Comparison of ENCODE assay signal across 14 cellular contexts in genomic region chr17:41928693-41929251, GRCh38. TPM values are rescaled to one million over a fixed set of nuclear protein-coding genes. Genes with fewer than 3 reads are reported as not detected.
A peak's percentile ranks its signal among the peaks of the same experiment; 100 is the strongest.
DNase-seq lines count a peak whose midpoint lies in the region; ATAC-seq, FAIRE-seq and TF ChIP-seq lines count a peak whose summit lies in the region.
"Had no signal": no experiment of that assay in that cellular context is flagged by ENCODE, and none has a peak within 500 bp of the region (broad histone marks: within the 10 kb centered on the region; RNA-seq: fewer than 3 reads in every experiment).

No MANE protein-coding gene starts in this region.

- no peak for FAIRE-seq in keratinocyte (lab: Jason Lieb, UNC)
- FAIRE-seq: GM19239, RCC 7860 had no signal

- H3K4me3 ChIP-seq in BLaER1: no peak overlapping the region
- peak overlapping the region; percentile 89 for H3K4me3 ChIP-seq in DOHH2 (ENCODE audit: low read length)
- no peak overlapping the region for H3K4me3 ChIP-seq in keratinocyte (ENCODE audit: control insufficient read depth in 2 of 3, extremely low read depth in 1 of 3, insufficient read depth in 2 of 3, low read depth in 1 of 3, low read length in 3 of 3)
- H3K4me3 ChIP-seq in right cardiac atrium (ENCODE audit: low read length): no peak overlapping the region

- no peak overlapping the region for H3K9ac ChIP-seq in BLaER1
- no peak overlapping the region for H3K9ac ChIP-seq in keratinocyte (ENCODE audit: control insufficient read depth, extremely low read depth, insufficient read depth, low read length)

- DNase-seq in keratinocyte (ENCODE audit: low read depth, low spot score): no peak
- no peak for DNase-seq in right cardiac atrium
- no peak for DNase-seq in hepatic stellate cell (ENCODE audit: low spot score)
- no peak for DNase-seq in NCI-H2081 treated with DMSO at 0.1 percent for 48 hours (lab: John Stamatoyannopoulos, UW)
- no peak for DNase-seq in stimulated activated CD4-positive, alpha-beta T cell treated with anti-CD3 and anti-CD28 coated beads, Interleukin-4, amount 100 ng/mL, for 4 hours
- DNase-seq: dermis blood vessel endothelial cell, gastrocnemius medialis, left cardiac atrium, NCI-H2171 had no signal

- H4K20me1 ChIP-seq in BLaER1 (no peaks in the 10 kb centered on the region), DOHH2 (ENCODE audit: control insufficient read depth, insufficient read depth, low read depth, low read length) (no peaks in the 10 kb centered on the region), keratinocyte (ENCODE audit: control insufficient read depth, extremely low read depth, insufficient read depth, low read length) (no peaks in the 10 kb centered on the region)

- dilution Hi-C loops in keratinocyte (cut with MboI; ENCODE audit: extremely low pct_ligation_motif_present, low sequenced_read_pairs): no loop called here

- H3K27me3 ChIP-seq in BLaER1 (no peaks in the 10 kb centered on the region), DOHH2 (ENCODE audit: control insufficient read depth, low read length) (no peaks in the 10 kb centered on the region), keratinocyte (ENCODE audit: control insufficient read depth, extremely low read depth, insufficient read depth, low read length) (no peaks in the 10 kb centered on the region), right cardiac atrium (ENCODE audit: control insufficient read depth, insufficient read depth) (no peaks in the 10 kb centered on the region)
- H3K27me3 ChIP-seq: gastrocnemius medialis had no signal

- no peak overlapping the region for H2AFZ ChIP-seq in keratinocyte (ENCODE audit: control insufficient read depth, low read length)

- 89% methylated on average over 6 of the region's 6 CpGs for WGBS in right cardiac atrium

- H3K27ac ChIP-seq in BLaER1 (no peak overlapping the region), DOHH2 (ENCODE audit: low read depth, low read length) (no peak overlapping the region), VCaP (peak overlapping the region; percentile 78; the same call in 1 of the 2 replicates), keratinocyte (ENCODE audit: control insufficient read depth, insufficient read depth, low read length) (no peak overlapping the region), right cardiac atrium (ENCODE audit: low read length) (no peak overlapping the region)

- H3K36me3 ChIP-seq in BLaER1 (no peaks in the 10 kb centered on the region), DOHH2 (ENCODE audit: control insufficient read depth, low read length) (no peaks in the 10 kb centered on the region), keratinocyte (ENCODE audit: control insufficient read depth in 2 of 2, extremely low read depth in 1 of 2, insufficient read depth in 2 of 2, low read length in 2 of 2) (no peaks in the 10 kb centered on the region)
- H3K36me3 ChIP-seq: gastrocnemius medialis had no signal

- ATAC-seq in right cardiac atrium: no peak
- ATAC-seq: gastrocnemius medialis, left cardiac atrium had no signal

- peaks cover 21% of the 10 kb centered on the region for H3K79me2 ChIP-seq in DOHH2 (ENCODE audit: control insufficient read depth, low read length)
- H3K79me2 ChIP-seq in keratinocyte (ENCODE audit: control insufficient read depth, insufficient read depth, low read length): no peaks in the 10 kb centered on the region

- intact Hi-C loops in right cardiac atrium (cut with DNase I): no loop called here

- H3K4me2 ChIP-seq in BLaER1 (peak overlapping the region; percentile 81), DOHH2 (ENCODE audit: low read length) (peak overlapping the region; percentile 84), keratinocyte (ENCODE audit: control insufficient read depth, extremely low read depth, insufficient read depth, low read depth, low read length) (peak overlapping the region; percentile 95)

- peaks cover 5% of the 10 kb centered on the region; the same call in 1 of the 2 replicates for H3F3A ChIP-seq in DOHH2 (ENCODE audit: control insufficient read depth, insufficient read depth)

- no peaks in the 10 kb centered on the region for H3K9me3 ChIP-seq in BLaER1
- no peaks in the 10 kb centered on the region for H3K9me3 ChIP-seq in DOHH2 (ENCODE audit: control insufficient read depth, insufficient read depth, low read length)
- no peaks in the 10 kb centered on the region for H3K9me3 ChIP-seq in keratinocyte (ENCODE audit: control insufficient read depth, low read depth, low read length)
- H3K9me3 ChIP-seq in right cardiac atrium (ENCODE audit: control insufficient read depth, low read length): no peaks in the 10 kb centered on the region
- H3K9me3 ChIP-seq: gastrocnemius medialis had no signal

- H3K9me1 ChIP-seq in keratinocyte (ENCODE audit: control insufficient read depth, extremely low read depth, insufficient read depth, low read length): no peaks in the 10 kb centered on the region

- no peak for TF ChIP-seq CTCF in DOHH2 (IDR thresholded peaks at IDR 0.05; ENCODE audit: low read depth, low read length, poor library complexity, severe bottlenecking)
- TF ChIP-seq CTCF in VCaP (conservative IDR thresholded peaks at IDR 0.05): no peak
- TF ChIP-seq CTCF in keratinocyte (optimal IDR thresholded peaks at IDR 0.05 in 1 of 3, IDR thresholded peaks at IDR 0.05 in 1 of 3, conservative IDR thresholded peaks at IDR 0.05 in 1 of 3; ENCODE audit: extremely low read depth in 1 of 3, insufficient read depth in 2 of 3, low read length in 3 of 3): no peak

- no peaks in the 10 kb centered on the region for H3K9me2 ChIP-seq in DOHH2 (replicated peaks; ENCODE audit: control insufficient read depth, low read length)

- H3K4me1 ChIP-seq in BLaER1 (peaks cover 90% of the 10 kb centered on the region), DOHH2 (ENCODE audit: control insufficient read depth, low read length) (peaks cover 51% of the 10 kb centered on the region), keratinocyte (ENCODE audit: control insufficient read depth, extremely low read depth, insufficient read depth, low read length) (peaks cover 9% of the 10 kb centered on the region), right cardiac atrium (ENCODE audit: control insufficient read depth, insufficient read depth, low read length) (no peaks in the 10 kb centered on the region)

RNA-seq across cellular contexts. Expression of gene ODAD4, which starts 1.6 kb away (rescaled TPM):
- polyA plus RNA-seq in keratinocyte: 0.07 to 0.20 TPM (median 0.17 TPM) in 3 replicates
- polyA plus RNA-seq in keratinocyte (2011; ENCODE audit: low read depth): 0.12 TPM
- polyA plus RNA-seq in keratinocyte (2011; cell fraction: cytosol; rRNA removed): 0.05 and 0.18 TPM in 2 replicates
- 0.20 and 0.27 TPM in 2 replicates for polyA plus RNA-seq in keratinocyte (2011; cell fraction: nucleus; rRNA removed)
- polyA plus RNA-seq in keratinocyte (2012; ENCODE audit: low replicate concordance): 0.18 TPM in 1 of 2 replicates, not detected in the other
- not detected in 3 replicates for polyA minus RNA-seq in keratinocyte
- not detected for polyA minus RNA-seq in keratinocyte (2011; cell fraction: cytosol; rRNA and poly(A)+ RNA removed)
- not detected in 2 replicates for polyA minus RNA-seq in keratinocyte (2011; cell fraction: nucleus; rRNA and poly(A)+ RNA removed)
- total RNA-seq in right cardiac atrium: 1 to 10 TPM in 2 of 4 donors, under 1 TPM in 2; 0.71 to 2.0 (median 1.2) TPM
- 0.72 TPM for polyA plus RNA-seq in right cardiac atrium

RNA-seq across cellular contexts. Expression of gene ACLY, which starts 10.0 kb away (rescaled TPM):
- polyA plus RNA-seq in keratinocyte: 310 to 444 TPM (median 363 TPM) in 3 replicates
- 94.7 TPM for polyA plus RNA-seq in keratinocyte (2011; ENCODE audit: low read depth)
- 297 and 320 TPM in 2 replicates for polyA plus RNA-seq in keratinocyte (2011; cell fraction: cytosol; rRNA removed)
- polyA plus RNA-seq in keratinocyte (2011; cell fraction: nucleus; rRNA removed): 455 and 462 TPM in 2 replicates
- polyA plus RNA-seq in keratinocyte (2012; ENCODE audit: low replicate concordance): 54.0 and 345 TPM in 2 replicates
- 676 to 815 TPM (median 678 TPM) in 3 replicates for polyA minus RNA-seq in keratinocyte
- polyA minus RNA-seq in keratinocyte (2011; cell fraction: cytosol; rRNA and poly(A)+ RNA removed): 655 TPM
- 479 and 627 TPM in 2 replicates for polyA minus RNA-seq in keratinocyte (2011; cell fraction: nucleus; rRNA and poly(A)+ RNA removed)
- total RNA-seq in right cardiac atrium: 10 to 100 TPM; 24.7 to 50.8 (median 38.4) TPM
- 23.0 TPM for polyA plus RNA-seq in right cardiac atrium

RNA-seq across cellular contexts. Expression of gene CNP, which starts 37.8 kb away (rescaled TPM):
- polyA plus RNA-seq in keratinocyte (32.4 to 37.8 TPM (median 37.2 TPM) in 3 replicates), right cardiac atrium (32.1 TPM)
- polyA plus RNA-seq in keratinocyte (2011; ENCODE audit: low read depth): 20.2 TPM
- polyA plus RNA-seq in keratinocyte (2011; cell fraction: cytosol; rRNA removed): 21.6 and 35.4 TPM in 2 replicates
- polyA plus RNA-seq in keratinocyte (2011; cell fraction: nucleus; rRNA removed): 24.5 and 34.5 TPM in 2 replicates
- polyA plus RNA-seq in keratinocyte (2012; ENCODE audit: low replicate concordance): 18.9 and 48.6 TPM in 2 replicates
- 76.8 to 188 TPM (median 114 TPM) in 3 replicates for polyA minus RNA-seq in keratinocyte
- polyA minus RNA-seq in keratinocyte (2011; cell fraction: cytosol; rRNA and poly(A)+ RNA removed): 68.3 TPM
- 22.4 and 60.7 TPM in 2 replicates for polyA minus RNA-seq in keratinocyte (2011; cell fraction: nucleus; rRNA and poly(A)+ RNA removed)
- 10 to 100 TPM; 37.1 to 41.1 (median 39.2) TPM for total RNA-seq in right cardiac atrium
